In the genomic region with DNA sequence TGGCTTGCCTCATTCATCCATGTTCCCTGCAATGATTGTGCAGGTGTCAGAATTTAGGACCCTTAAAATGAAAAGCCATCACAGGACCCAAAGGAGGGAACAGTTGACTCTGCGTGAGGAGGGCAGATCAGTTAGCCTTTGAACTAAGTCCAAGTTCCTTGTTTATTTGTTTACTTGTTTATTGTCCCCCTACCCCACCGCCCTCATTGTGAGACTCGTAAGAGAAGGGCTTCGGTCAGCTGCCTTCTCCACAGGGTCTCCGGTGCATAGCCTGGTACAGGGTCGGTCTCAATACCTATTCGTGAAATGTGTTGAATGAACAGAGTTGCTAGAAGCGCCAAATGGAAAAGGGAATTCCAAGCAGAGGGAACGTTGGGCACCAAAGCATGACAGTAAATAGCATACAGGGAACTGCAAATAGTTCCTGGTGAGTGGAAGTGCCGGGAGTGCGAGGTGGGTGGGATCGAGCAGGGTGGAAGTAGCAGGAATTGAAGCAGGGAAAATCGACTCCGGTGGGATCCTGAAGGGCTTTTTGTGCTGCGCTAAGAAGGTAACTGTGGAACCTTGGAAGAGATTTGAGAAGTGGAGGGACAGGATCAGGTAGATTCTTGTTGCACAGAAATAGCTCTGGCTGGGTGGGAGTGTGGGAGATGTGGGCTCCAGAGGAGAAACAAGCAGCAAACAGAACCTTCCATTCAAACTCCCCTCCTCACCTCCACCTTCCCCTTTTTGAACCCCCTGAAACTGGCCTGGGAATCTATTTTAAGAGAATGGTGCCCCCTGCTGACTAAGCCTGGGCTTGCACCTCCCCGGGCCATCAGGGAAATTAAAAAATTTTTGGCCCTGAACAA, we compare ENCODE assay signal across 8 cellular contexts. TPM values are rescaled to one million over a fixed set of nuclear protein-coding genes. Genes with fewer than 3 reads are reported as not detected.
DNase-seq lines count a peak whose midpoint lies in the region; ATAC-seq and TF ChIP-seq lines count a peak whose summit lies in the region.

No MANE protein-coding gene starts in this region.

- peaks cover 24% of the 10 kb centered on the region for H3K4me1 Mint-ChIP-seq in activated T-helper 17 cell treated with anti-CD3 and anti-CD28 coated beads, Interleukin-2, amount 50 U/mL, for 72 hours

- H3K4me1 ChIP-seq in BE2C, result no peaks in the 10 kb centered on the region
- H3K4me1 ChIP-seq in HCT116 (ENCODE audit: control insufficient read depth in 1 of 2, insufficient read depth in 2 of 2, low read length in 2 of 2), result no peaks in the 10 kb centered on the region
- H3K4me1 ChIP-seq in vagina, result peaks cover 16% of the 10 kb centered on the region

- H3K27me3 Mint-ChIP-seq in activated T-helper 17 cell treated with anti-CD3 and anti-CD28 coated beads, Interleukin-2, amount 50 U/mL, for 72 hours, result no peaks in the 10 kb centered on the region

- peaks cover 12% of the 10 kb centered on the region for H3K36me3 Mint-ChIP-seq in activated T-helper 17 cell treated with anti-CD3 and anti-CD28 coated beads, Interleukin-2, amount 50 U/mL, for 72 hours (ENCODE audit: low read depth)

- peak; percentile 58 for DNase-seq in BE2C
- no peak for DNase-seq in HCT116 (ENCODE audit: low read depth, low spot score)
- DNase-seq in RPMI7951 (ENCODE audit: low read depth), result peak; percentile 8
- DNase-seq in germinal center (ENCODE audit: low spot score), result peak; percentile 77
- DNase-seq in posterior cingulate gyrus, result peak in 8 of 10 donors; percentile 19 to 93 (median 63)
- no peak for DNase-seq in vagina (ENCODE audit: extremely low spot score in 2 of 2)

- no peak overlapping the region for H3K4me2 ChIP-seq in HCT116 (ENCODE audit: low read length)

- peak overlapping the region; percentile 95 for H3K27ac Mint-ChIP-seq in activated T-helper 17 cell treated with anti-CD3 and anti-CD28 coated beads, Interleukin-2, amount 50 U/mL, for 72 hours

- H3K9ac ChIP-seq in HCT116 (ENCODE audit: low read length), result no peak overlapping the region

- no TSS peak for BruUV-seq in HCT116 (replicated peaks; lab: Mats Ljungman, UMichigan)

- H3K27me3 ChIP-seq in BE2C (peaks cover 16% of the 10 kb centered on the region), HCT116 (ENCODE audit: insufficient read depth, low read length) (no peaks in the 10 kb centered on the region), vagina (no peaks in the 10 kb centered on the region)

- peak; percentile 99 for TF ChIP-seq RAD21 in HCT116 (IDR thresholded peaks at IDR 0.05; ENCODE audit: low read depth)

- H3K36me3 ChIP-seq in BE2C (no peaks in the 10 kb centered on the region), HCT116 (ENCODE audit: control insufficient read depth in 1 of 2, insufficient read depth in 2 of 2, low read length in 2 of 2) (0 out of 4 replicates have a peak, but pooled peaks cover 0 to 2% of the 10 kb centered on the region in 2 experiments), vagina (peaks cover 0 to 7% of the 10 kb centered on the region in 2 donors)

- CTCF ChIA-PET in HCT116 (lab: Charles Lee), result interaction anchor here (1.1 to 9.3 kb wide), 9 partner anchors 9 to 302 kb away, joined by 3 to 92 read pairs (median 6); partner anchors contain the start of gene SLC35B1

- H3K9me3 Mint-ChIP-seq in activated T-helper 17 cell treated with anti-CD3 and anti-CD28 coated beads, Interleukin-2, amount 50 U/mL, for 72 hours, result no peaks in the 10 kb centered on the region

- H3K4me3 ChIP-seq in BE2C (ENCODE audit: low read depth, low read length) (no peak overlapping the region), HCT116 (replicated peaks in 1 of 2; ENCODE audit: low read depth in 1 of 2, low read length in 2 of 2) (no peak overlapping the region), vagina (no peak overlapping the region)

- peak; percentile 73 for ATAC-seq in HCT116
- peak; percentile 15 for ATAC-seq in activated T-helper 17 cell treated with anti-CD3 and anti-CD28 coated beads, Interleukin-2, amount 50 U/mL, for 72 hours (replicated peaks)
- ATAC-seq in GM18858 (IDR thresholded peaks at IDR 0.05; ENCODE audit: unreplicated experiment), result no peak

- no peaks in the 10 kb centered on the region for H3K9me2 ChIP-seq in HCT116 (ENCODE audit: insufficient read depth)

- H3K9me3 ChIP-seq in BE2C (no peaks in the 10 kb centered on the region), HCT116 (ENCODE audit: control insufficient read depth in 1 of 2, insufficient read depth in 1 of 2, low read depth in 1 of 2, low read length in 2 of 2) (no peaks in the 10 kb centered on the region), vagina (no peaks in the 10 kb centered on the region)

- H2AFZ ChIP-seq in HCT116 (ENCODE audit: low read depth, low read length, poor library complexity, severe bottlenecking), result no peak overlapping the region

- intact Hi-C loops in HCT116 (cut with micrococcal nuclease), result loop anchor here (1.0 kb wide), 1 partner anchor 125 kb away; no protein-coding TSS in a partner anchor
- intact Hi-C loops in posterior cingulate gyrus (cut with DNase I), result loop anchor here (1.0 kb wide), 1 partner anchor 125 kb away; no protein-coding TSS in a partner anchor
- intact Hi-C loops in vagina (cut with DNase I), result loop anchor here (1.0 kb wide), 1 partner anchor 127 kb away; no protein-coding TSS in a partner anchor

- H3K27ac ChIP-seq in HCT116 (ENCODE audit: low read depth, low read length) (no peak overlapping the region), vagina (no peak overlapping the region)

- peak overlapping the region; percentile 76 for H3K4me3 Mint-ChIP-seq in activated T-helper 17 cell treated with anti-CD3 and anti-CD28 coated beads, Interleukin-2, amount 50 U/mL, for 72 hours

- POLR2A ChIA-PET in HCT116 (lab: Charles Lee), result interaction anchor here (1.1 to 1.2 kb wide), 2 partner anchors 127 to 138 kb away, joined by 4 read pairs; no protein-coding TSS in a partner anchor

- no peaks in the 10 kb centered on the region for H4K20me1 ChIP-seq in HCT116 (ENCODE audit: insufficient read depth)

- H3K79me2 ChIP-seq in HCT116 (ENCODE audit: insufficient read depth, low read length), result no peaks in the 10 kb centered on the region

- TF ChIP-seq POLR2A in HCT116 (IDR thresholded peaks at IDR 0.05; ENCODE audit: borderline replicate concordance, extremely low read depth, insufficient read depth, insufficient read length) (no peak), vagina (IDR thresholded peaks at IDR 0.05) (no peak)

- RAD21 ChIA-PET in HCT116 (lab: Charles Lee; ENCODE audit: low non-redundant PET in 1 of 2, low total read pairs in 2 of 2, uncharacterized antibody in 2 of 2, unreplicated experiment in 2 of 2), result interaction anchor here (1.2 to 2.1 kb wide), 4 partner anchors 125 to 127 kb away, joined by 5 to 10 read pairs (median 6); no protein-coding TSS in a partner anchor

- TF ChIP-seq CTCF in BE2C (IDR thresholded peaks at IDR 0.05; ENCODE audit: low read depth, low read length) (peak; percentile 93), HCT116 (IDR thresholded peaks at IDR 0.05 in 2 of 3, conservative IDR thresholded peaks at IDR 0.05 in 1 of 3; ENCODE audit: borderline replicate concordance in 1 of 3, insufficient read depth in 1 of 3, low read depth in 2 of 3, low read length in 2 of 3) (peak; percentile 97 to 100 (median 99)), vagina (IDR thresholded peaks at IDR 0.05) (peak; percentile 88 to 99 (median 97))

TF ChIP-seq in HCT116, 20 proteins besides CTCF, POLR2A, EP300 and RAD21:
- TF ChIP-seq SIN3A (IDR thresholded peaks at IDR 0.05; ENCODE audit: low read depth) (no peak), YY1 (IDR thresholded peaks at IDR 0.05; ENCODE audit: extremely low read depth, insufficient replicate concordance, low read depth, low read length) (peak; percentile 36)

RNA-seq across cellular contexts. Expression of gene SLC35B1, which starts 12.7 kb away (rescaled TPM):
- 250 TPM for polyA plus RNA-seq in BE2C (2012; ENCODE audit: insufficient read depth, insufficient read length, low read depth)
- 87.5 TPM for total RNA-seq in HCT116 (2021; ENCODE audit: unreplicated experiment)
- polyA plus RNA-seq in HCT116 (2012), result 83.4 and 88.7 TPM in 2 replicates
- total RNA-seq in RPMI7951 (2014; rRNA removed; shearing (Covaris generic)), result 52.0 and 63.8 TPM in 2 replicates
- 10 to 100 TPM; 29.1 to 60.9 TPM for total RNA-seq in activated T-helper 17 cell treated with anti-CD3 and anti-CD28 coated beads, Interleukin-2, amount 50 U/mL, for 72 hours
- total RNA-seq in vagina, result 42.0 TPM

RNA-seq across cellular contexts. Expression of gene SPOP, which starts 17.2 kb away (rescaled TPM):
- polyA plus RNA-seq in BE2C (2012; ENCODE audit: insufficient read depth, insufficient read length, low read depth), result 77.2 TPM
- total RNA-seq in HCT116 (2021; ENCODE audit: unreplicated experiment) (85.1 TPM), vagina (87.2 TPM)
- 49.0 and 63.9 TPM in 2 replicates for polyA plus RNA-seq in HCT116 (2012)
- 32.1 and 34.1 TPM in 2 replicates for total RNA-seq in RPMI7951 (2014; rRNA removed; shearing (Covaris generic))
- 10 to 100 TPM; 62.3 to 66.8 TPM for total RNA-seq in activated T-helper 17 cell treated with anti-CD3 and anti-CD28 coated beads, Interleukin-2, amount 50 U/mL, for 72 hours

Comparison
In these comparisons a context has a peak if more than half of its experiments do, and no peak if none do; other contexts are left out.
1. DNase-seq: peak in BE2C (single experiment), RPMI7951 (single experiment), germinal center (single experiment) and posterior cingulate gyrus (8 of 10); none in HCT116 (single experiment) and vagina (0 of 2).
2. Peak in every context shown above with its lines, with median percentiles within 50 percentile points of each other: CTCF ChIP-seq.